9 cellular contexts compared by ENCODE assay signal in genomic region chrX:137432609-137433008, GRCh38.
DNase-seq lines count a peak whose midpoint lies in the region; ATAC-seq and TF ChIP-seq lines count a peak whose summit lies in the region.
"Had no signal": no experiment of that assay in that cellular context is flagged by ENCODE, and none has a peak within 500 bp of the region (broad histone marks: within the 10 kb centered on the region; RNA-seq: fewer than 3 reads in every experiment).

No MANE protein-coding gene starts in this region.

- no peaks in the 10 kb centered on the region for H3K9me2 ChIP-seq in PC-3 (replicated peaks; ENCODE audit: low read length)

- no peak overlapping the region for H3K27ac ChIP-seq in PC-3 (ENCODE audit: low read length)
- no peak overlapping the region for H3K27ac ChIP-seq in naive thymus-derived CD4-positive, alpha-beta T cell (ENCODE audit: low read depth, low read length)
- H3K27ac ChIP-seq: vagina had no signal

- H3K79me2 ChIP-seq in PC-3 (ENCODE audit: low read length), result no peaks in the 10 kb centered on the region

- no peak overlapping the region for H3K4me3 Mint-ChIP-seq in naive thymus-derived CD4-positive, alpha-beta T cell

- H3K4me3 ChIP-seq in PC-3 (ENCODE audit: low read length), result no peak overlapping the region
- no peak overlapping the region for H3K4me3 ChIP-seq in naive thymus-derived CD4-positive, alpha-beta T cell (ENCODE audit: low read length)
- H3K4me3 ChIP-seq: vagina had no signal

- intact Hi-C loops in PC-3 (cut with micrococcal nuclease) (loop anchor here (1.0 kb wide), 1 partner anchor 602 kb away; no protein-coding TSS in a partner anchor), left colon (cut with DNase I, micrococcal nuclease) (no loop called here)
- intact Hi-C loops in naive thymus-derived CD4-positive, alpha-beta T cell (cut with micrococcal nuclease), result no loop called here

- DNase-seq in PC-3 (peak; percentile 41), left kidney (ENCODE audit: low read depth, low spot score) (peak; percentile 58), left colon (no peak), occipital lobe (lab: John Stamatoyannopoulos, UW) (no peak)
- DNase-seq in naive thymus-derived CD4-positive, alpha-beta T cell, result no peak

- CTCF ChIA-PET in PC-3 (lab: Charles Lee), result interaction anchor here (0.7 kb wide), 1 partner anchor 889 kb away, joined by 3 read pairs; no protein-coding TSS in a partner anchor
- CTCF ChIA-PET in naive thymus-derived CD4-positive, alpha-beta T cell (lab: Charles Lee), result no interaction called here

- no peaks in the 10 kb centered on the region for H3K4me1 ChIP-seq in PC-3 (ENCODE audit: insufficient read depth, low read length)
- H3K4me1 ChIP-seq in naive thymus-derived CD4-positive, alpha-beta T cell (ENCODE audit: control insufficient read depth in 2 of 2, insufficient read depth in 2 of 2, low read length in 2 of 2), result peaks cover 0 to 9% of the 10 kb centered on the region in 2 donors

- peaks cover 0 to 10% (median 4%) of the 10 kb centered on the region in 7 donors for H3K4me1 Mint-ChIP-seq in naive thymus-derived CD4-positive, alpha-beta T cell

- H4K20me1 ChIP-seq in PC-3 (ENCODE audit: low read length), result no peaks in the 10 kb centered on the region

- H3K27me3 Mint-ChIP-seq in naive thymus-derived CD4-positive, alpha-beta T cell, result peaks cover 12 to 32% (median 28%) of the 10 kb centered on the region in 5 donors

- no peaks in the 10 kb centered on the region for H3K36me3 ChIP-seq in PC-3 (ENCODE audit: low read depth, low read length)
- no peaks in the 10 kb centered on the region for H3K36me3 ChIP-seq in naive thymus-derived CD4-positive, alpha-beta T cell (ENCODE audit: control insufficient read depth in 2 of 3, insufficient read depth in 3 of 3, low read length in 3 of 3)
- H3K36me3 ChIP-seq: vagina had no signal

- H3K9me3 Mint-ChIP-seq in naive thymus-derived CD4-positive, alpha-beta T cell, result peaks cover 0 to 36% (median 10%) of the 10 kb centered on the region in 11 donors

- no peak overlapping the region for H2AFZ ChIP-seq in PC-3 (ENCODE audit: low read length)

- POLR2A ChIA-PET in PC-3 (lab: Charles Lee; ENCODE audit: unreplicated experiment), result no interaction called here
- POLR2A ChIA-PET in naive thymus-derived CD4-positive, alpha-beta T cell (lab: Charles Lee), result no interaction called here

- H3K36me3 Mint-ChIP-seq in naive thymus-derived CD4-positive, alpha-beta T cell, result no peaks in the 10 kb centered on the region

- H3K27ac Mint-ChIP-seq in naive thymus-derived CD4-positive, alpha-beta T cell, result no peak overlapping the region

- ATAC-seq in HG02885 (IDR thresholded peaks at IDR 0.05; ENCODE audit: poor library complexity, unreplicated experiment) (peak; percentile 76), PC-3 (no peak), left colon (no peak), HG03196 (IDR thresholded peaks at IDR 0.05; ENCODE audit: unreplicated experiment) (no peak)
- no peak for ATAC-seq in naive thymus-derived CD4-positive, alpha-beta T cell

- peaks cover 4% of the 10 kb centered on the region for H3K27me3 ChIP-seq in PC-3 (ENCODE audit: low read length)
- H3K27me3 ChIP-seq in naive thymus-derived CD4-positive, alpha-beta T cell (ENCODE audit: control insufficient read depth in 2 of 2, insufficient read depth in 2 of 2, low read length in 2 of 2), result peaks cover 0 to 8% of the 10 kb centered on the region in 2 donors

- H3K4me2 ChIP-seq in PC-3 (ENCODE audit: low read length), result no peak overlapping the region

- no peaks in the 10 kb centered on the region for H3K9me3 ChIP-seq in PC-3 (ENCODE audit: low read length)
- no peaks in the 10 kb centered on the region for H3K9me3 ChIP-seq in naive thymus-derived CD4-positive, alpha-beta T cell (ENCODE audit: control insufficient read depth in 2 of 3, low read length in 3 of 3)
- H3K9me3 ChIP-seq: vagina had no signal

- no peaks in the 10 kb centered on the region for H3F3A ChIP-seq in PC-3 (ENCODE audit: low read length, unreplicated experiment)

- peak; percentile 31; the same call in 1 of the 2 replicates for TF ChIP-seq CTCF in GM12874 (IDR thresholded peaks at IDR 0.05; ENCODE audit: insufficient read depth, low read depth, low read length)
- TF ChIP-seq CTCF in PC-3 (conservative IDR thresholded peaks at IDR 0.05; ENCODE audit: low read depth, low read length), result peak; percentile 64

- no TSS peak for BruUV-seq in PC-3 (replicated peaks; lab: Mats Ljungman, UMichigan)

- H3K9ac ChIP-seq in PC-3 (ENCODE audit: low read length), result no peak overlapping the region

Comparison
In these comparisons a context has a peak if more than half of its experiments do, and no peak if none do; other contexts are left out.
1. DNase-seq: peak in PC-3 (single experiment) and left kidney (single experiment); none in naive thymus-derived CD4-positive, alpha-beta T cell (0 of 9), left colon (0 of 2) and occipital lobe (single experiment).